ENCODE assay signal across 15 cellular contexts in the genomic region with DNA sequence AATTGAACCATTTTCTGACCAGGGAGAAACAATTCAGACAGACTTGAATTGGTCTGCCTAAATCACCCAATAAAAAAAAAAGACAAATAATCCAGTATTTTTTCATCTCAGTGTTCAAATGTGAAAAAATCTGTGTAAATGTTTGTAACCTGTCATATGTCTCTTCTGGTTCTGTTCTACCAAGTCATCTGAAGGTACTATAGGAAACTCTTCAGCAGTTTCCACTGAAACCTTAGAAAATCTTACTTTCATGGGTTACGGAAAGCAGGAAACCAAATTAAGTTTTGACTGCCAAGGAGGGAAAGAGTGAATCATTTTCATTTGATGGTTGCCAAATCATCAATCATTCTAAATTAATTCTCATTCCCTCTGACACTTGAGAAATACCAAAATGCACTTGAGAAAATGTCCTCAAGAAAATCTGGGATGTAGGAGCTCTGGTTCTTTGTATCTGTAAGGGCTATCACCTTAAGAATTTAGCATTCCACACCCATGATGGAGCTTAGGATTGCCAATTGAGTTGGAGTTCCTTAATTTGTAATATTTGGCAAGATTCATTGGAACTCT.
"Had no signal": no experiment of that assay in that cellular context is flagged by ENCODE, and none has a peak within 500 bp of the region (broad histone marks: within the 10 kb centered on the region; RNA-seq: fewer than 3 reads in every experiment).

No MANE protein-coding gene starts in this region.

- H3K27ac ChIP-seq: neural progenitor cell, SK-N-MC, upper lobe of left lung had no signal

- H3K27me3 Mint-ChIP-seq: activated CD4-positive, alpha-beta T cell treated with anti-CD3 and anti-CD28 coated beads, Interleukin-2, amount 10 ng/mL, durations not matched to agents 7 days and 5 days; brain; progenitor cell of endocrine pancreas had no signal

- H3K9me3 Mint-ChIP-seq: brain; effector memory CD8-positive, alpha-beta T cell; neural progenitor cell had no signal

- H3K4me3 Mint-ChIP-seq: activated CD4-positive, alpha-beta T cell treated with anti-CD3 and anti-CD28 coated beads, Interleukin-2, amount 10 ng/mL, durations not matched to agents 7 days and 5 days; activated CD8-positive, alpha-beta memory T cell treated with anti-CD3 and anti-CD28 coated beads, Interleukin-2, amount 10 ng/mL, durations not matched to agents 7 days and 5 days; brain; effector memory CD8-positive, alpha-beta T cell; naive thymus-derived CD4-positive, alpha-beta T cell; neural progenitor cell; T-cell; WTC11 had no signal

- H3K27ac Mint-ChIP-seq: activated CD4-positive, alpha-beta T cell treated with anti-CD3 and anti-CD28 coated beads, Interleukin-2, amount 10 ng/mL, durations not matched to agents 7 days and 5 days; activated CD8-positive, alpha-beta memory T cell treated with anti-CD3 and anti-CD28 coated beads, Interleukin-2, amount 10 ng/mL, durations not matched to agents 7 days and 5 days; brain; effector memory CD8-positive, alpha-beta T cell; naive thymus-derived CD4-positive, alpha-beta T cell; neural progenitor cell; progenitor cell of endocrine pancreas; T-cell; WTC11 had no signal

- H3K4me1 ChIP-seq: neural progenitor cell had no signal

- H3K27me3 ChIP-seq: neural progenitor cell, upper lobe of left lung had no signal

- ATAC-seq: activated CD8-positive, alpha-beta memory T cell treated with anti-CD3 and anti-CD28 coated beads, Interleukin-2, amount 10 ng/mL, durations not matched to agents 7 days and 5 days; effector memory CD8-positive, alpha-beta T cell; naive thymus-derived CD4-positive, alpha-beta T cell; T-cell; WTC11 had no signal

- DNase-seq: activated CD4-positive, alpha-beta T cell treated with anti-CD3 and anti-CD28 coated beads, Interleukin-2, amount 10 ng/mL, durations not matched to agents 7 days and 5 days; activated CD8-positive, alpha-beta memory T cell treated with anti-CD3 and anti-CD28 coated beads, Interleukin-2, amount 10 ng/mL, durations not matched to agents 7 days and 5 days; activated naive CD4-positive, alpha-beta T cell; caudate nucleus; effector memory CD8-positive, alpha-beta T cell; mesendoderm; naive thymus-derived CD4-positive, alpha-beta T cell; stimulated activated naive CD4-positive, alpha-beta T cell; T-cell; upper lobe of left lung had no signal

- H3K36me3 Mint-ChIP-seq: brain, neural progenitor cell, T-cell, WTC11 had no signal

- H3K4me1 Mint-ChIP-seq: brain, neural progenitor cell had no signal
